ENCODE assay signal across 10 cellular contexts in the genomic region with DNA sequence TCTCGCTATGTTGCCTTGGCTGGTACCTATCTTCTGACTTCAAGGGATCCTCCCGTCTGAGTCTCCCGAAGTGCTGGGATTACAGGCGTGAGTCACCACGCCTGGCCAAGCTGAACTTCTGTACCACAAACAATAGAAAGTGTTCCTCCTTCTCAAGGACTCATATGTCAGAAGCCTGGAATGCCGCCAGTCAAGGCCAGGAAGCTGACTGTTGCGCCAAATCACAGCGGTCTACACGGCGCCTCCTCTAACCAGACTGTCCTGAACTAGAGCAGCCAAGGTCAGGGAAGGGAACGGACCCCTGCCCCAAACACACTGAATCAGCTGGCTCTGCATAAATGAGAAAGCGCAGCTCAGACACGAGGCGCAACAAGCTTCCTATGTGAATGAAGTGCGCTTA. TPM values are rescaled to one million over a fixed set of nuclear protein-coding genes. Genes with fewer than 3 reads are reported as not detected.
DNase-seq lines count a peak whose midpoint lies in the region; ATAC-seq and TF ChIP-seq lines count a peak whose summit lies in the region.
"Had no signal": no experiment of that assay in that cellular context is flagged by ENCODE, and none has a peak within 500 bp of the region (broad histone marks: within the 10 kb centered on the region; RNA-seq: fewer than 3 reads in every experiment).

No MANE protein-coding gene starts in this region.

- 55% methylated on average over 15 of the region's 15 CpGs for WGBS in right cardiac atrium

- no peak for TF ChIP-seq CTCF in astrocyte of the cerebellum (IDR thresholded peaks at IDR 0.05; ENCODE audit: low read depth, low read length, missing control alignments)

- peak overlapping the region; percentile 75 for H3K27ac ChIP-seq in right cardiac atrium (ENCODE audit: low read length)

- H3K4me3 ChIP-seq in astrocyte of the cerebellum (ENCODE audit: low read depth, low read length) (no peak overlapping the region), right cardiac atrium (ENCODE audit: low read length) (no peak overlapping the region)

- peak; percentile 78 for DNase-seq in HK-2 (ENCODE audit: unreplicated experiment)
- DNase-seq in astrocyte of the cerebellum (ENCODE audit: low read depth), result peak; percentile 71
- peak; percentile 88 to 92 (median 89) for DNase-seq in right cardiac atrium
- DNase-seq in smooth muscle cell of the brain vasculature (ENCODE audit: low read depth, low spot score), result peak; percentile 92
- no peak for DNase-seq in T-helper 2 cell
- no peak for DNase-seq in stimulated activated naive CD8-positive, alpha-beta T cell treated with anti-CD3 and anti-CD28 coated beads, Interleukin-15, Interleukin-2, amounts not matched to agents 100 U/mL and 50 U/mL, for 24 hours
- DNase-seq in stimulated activated CD8-positive, alpha-beta memory T cell treated with anti-CD3 and anti-CD28 coated beads, Interleukin-4, amount 100 ng/mL, for 48 hours, result no peak
- DNase-seq in GF-D8 (lab: John Stamatoyannopoulos, UW), result no peak
- DNase-seq: activated CD8-positive, alpha-beta T cell treated with anti-CD3 and anti-CD28 coated beads for 36 hours; NCI-H1930 had no signal

- peaks cover 8% of the 10 kb centered on the region for H3K4me1 ChIP-seq in right cardiac atrium (ENCODE audit: control insufficient read depth, insufficient read depth, low read length)

- no peaks in the 10 kb centered on the region for H3K27me3 ChIP-seq in right cardiac atrium (ENCODE audit: control insufficient read depth, insufficient read depth)

- H3K9me3 ChIP-seq in right cardiac atrium (ENCODE audit: control insufficient read depth, low read length), result no peaks in the 10 kb centered on the region

- in situ Hi-C loops in astrocyte of the cerebellum (cut with HindIII; ENCODE audit: low sequenced_read_pairs), result no loop called here

- ATAC-seq in right cardiac atrium, result peak; percentile 89 to 94
- no peak for ATAC-seq in stimulated activated naive CD8-positive, alpha-beta T cell treated with anti-CD3 and anti-CD28 coated beads, Interleukin-15, Interleukin-2, amounts not matched to agents 100 U/mL and 50 U/mL, for 24 hours
- ATAC-seq: activated CD8-positive, alpha-beta T cell treated with anti-CD3 and anti-CD28 coated beads for 36 hours had no signal

- intact Hi-C loops in right cardiac atrium (cut with DNase I), result no loop called here

RNA-seq across cellular contexts. Expression of gene RAB20, which starts 14.6 kb away (rescaled TPM):
- total RNA-seq in right cardiac atrium, result 10 to 100 TPM; 10.5 to 15.3 (median 12.3) TPM
- polyA plus RNA-seq in right cardiac atrium, result 11.8 TPM

Comparison
In these comparisons a context has a peak if more than half of its experiments do, and no peak if none do; other contexts are left out.
1. DNase-seq: peak in HK-2 (single experiment), astrocyte of the cerebellum (single experiment), right cardiac atrium (3 of 3) and smooth muscle cell of the brain vasculature (single experiment); none in T-helper 2 cell (0 of 5), stimulated activated naive CD8-positive, alpha-beta T cell treated with anti-CD3 and anti-CD28 coated beads, Interleukin-15, Interleukin-2, amounts not matched to agents 100 U/mL and 50 U/mL, for 24 hours (single experiment), stimulated activated CD8-positive, alpha-beta memory T cell treated with anti-CD3 and anti-CD28 coated beads, Interleukin-4, amount 100 ng/mL, for 48 hours (single experiment) and GF-D8 (single experiment).